In genomic region chr6:26332843-26333242, GRCh38 we compare ENCODE assay signal across 13 cellular contexts. TPM values are rescaled to one million over a fixed set of nuclear protein-coding genes. Genes with fewer than 3 reads are reported as not detected.
A peak's percentile ranks its signal among the peaks of the same experiment; 100 is the strongest.
DNase-seq lines count a peak whose midpoint lies in the region; ATAC-seq and TF ChIP-seq lines count a peak whose summit lies in the region.
"Had no signal": no experiment of that assay in that cellular context is flagged by ENCODE, and none has a peak within 500 bp of the region (broad histone marks: within the 10 kb centered on the region; RNA-seq: fewer than 3 reads in every experiment).

No MANE protein-coding gene starts in this region.

- H3K9me3 ChIP-seq in Karpas-422 (ENCODE audit: low read length): no peaks in the 10 kb centered on the region
- no peaks in the 10 kb centered on the region for H3K9me3 ChIP-seq in osteoblast (ENCODE audit: low read depth, low read length)
- H3K9me3 ChIP-seq: heart left ventricle had no signal

- no peak for ATAC-seq in activated naive CD8-positive, alpha-beta T cell treated with anti-CD3 and anti-CD28 coated beads, Interleukin-2, amount 50 U/mL, for 24 hours
- no peak for ATAC-seq in HG03469 (IDR thresholded peaks at IDR 0.05; ENCODE audit: unreplicated experiment)
- ATAC-seq: heart left ventricle had no signal

- H3K27me3 Mint-ChIP-seq in activated naive CD8-positive, alpha-beta T cell: peaks cover 2% of the 10 kb centered on the region
- peaks cover 58% of the 10 kb centered on the region for H3K27me3 Mint-ChIP-seq in activated naive CD8-positive, alpha-beta T cell treated with anti-CD3 and anti-CD28 coated beads for 36 hours
- H3K27me3 Mint-ChIP-seq in activated naive CD8-positive, alpha-beta T cell treated with anti-CD3 and anti-CD28 coated beads, Interleukin-2, amount 50 U/mL, for 24 hours: peaks cover 37% of the 10 kb centered on the region

- H3K4me2 ChIP-seq in Karpas-422 (ENCODE audit: low read depth, low read length, poor library complexity, severe bottlenecking): peak overlapping the region; percentile 97
- peak overlapping the region; percentile 92 for H3K4me2 ChIP-seq in osteoblast (ENCODE audit: insufficient read depth, low read length)

- no peak overlapping the region for H2AFZ ChIP-seq in Karpas-422 (ENCODE audit: low read length)
- no peak overlapping the region for H2AFZ ChIP-seq in osteoblast (ENCODE audit: low read length)

- no peak overlapping the region for H3K27ac Mint-ChIP-seq in activated naive CD8-positive, alpha-beta T cell
- no peak overlapping the region for H3K27ac Mint-ChIP-seq in activated naive CD8-positive, alpha-beta T cell treated with anti-CD3 and anti-CD28 coated beads for 36 hours
- H3K27ac Mint-ChIP-seq in activated naive CD8-positive, alpha-beta T cell treated with anti-CD3 and anti-CD28 coated beads, Interleukin-2, amount 50 U/mL, for 24 hours: no peak overlapping the region

- no peaks in the 10 kb centered on the region for H3K9me3 Mint-ChIP-seq in activated naive CD8-positive, alpha-beta T cell (ENCODE audit: low read depth)
- H3K9me3 Mint-ChIP-seq in activated naive CD8-positive, alpha-beta T cell treated with anti-CD3 and anti-CD28 coated beads for 36 hours: no peaks in the 10 kb centered on the region
- H3K9me3 Mint-ChIP-seq in activated naive CD8-positive, alpha-beta T cell treated with anti-CD3 and anti-CD28 coated beads, Interleukin-2, amount 50 U/mL, for 24 hours: no peaks in the 10 kb centered on the region

- no peak for DNase-seq in activated naive CD8-positive, alpha-beta T cell treated with anti-CD3 and anti-CD28 coated beads for 36 hours
- no peak for DNase-seq in Karpas-422
- DNase-seq in activated naive CD8-positive, alpha-beta T cell treated with anti-CD3 and anti-CD28 coated beads, Interleukin-2, amount 50 U/mL, for 24 hours: no peak
- DNase-seq in osteoblast (ENCODE audit: insufficient read length, low spot score, missing footprints): no peak
- no peak for DNase-seq in hepatic stellate cell (ENCODE audit: low spot score)
- no peak for DNase-seq in MV-4-11 (lab: John Stamatoyannopoulos, UW)
- DNase-seq: activated CD4-positive, alpha-beta T cell treated with anti-CD3 and anti-CD28 coated beads for 4 hours; activated naive CD4-positive, alpha-beta T cell treated with Interleukin-2 at 50 U/mL for 16 hours; GOT3; heart left ventricle had no signal

- no peak overlapping the region for H3K9ac ChIP-seq in Karpas-422 (ENCODE audit: low read length)

- no peak for TF ChIP-seq CTCF in osteoblast (IDR thresholded peaks at IDR 0.05; ENCODE audit: extremely low read depth, low read depth, low read length)

- peak overlapping the region; percentile 89 for H3K4me3 Mint-ChIP-seq in activated naive CD8-positive, alpha-beta T cell
- H3K4me3 Mint-ChIP-seq in activated naive CD8-positive, alpha-beta T cell treated with anti-CD3 and anti-CD28 coated beads for 36 hours: no peak overlapping the region
- peak overlapping the region; percentile 86 for H3K4me3 Mint-ChIP-seq in activated naive CD8-positive, alpha-beta T cell treated with anti-CD3 and anti-CD28 coated beads, Interleukin-2, amount 50 U/mL, for 24 hours

- H3K27me3 ChIP-seq in Karpas-422 (ENCODE audit: low read length) (0 out of 2 replicates have a peak, but pooled peaks cover 3% of the 10 kb centered on the region), osteoblast (ENCODE audit: insufficient read depth, low read length) (no peaks in the 10 kb centered on the region)

- H3K4me3 ChIP-seq in Karpas-422 (ENCODE audit: low read length) (no peak overlapping the region), osteoblast (ENCODE audit: insufficient read depth, low read length) (no peak overlapping the region)
- H3K4me3 ChIP-seq: heart left ventricle had no signal

- peaks cover 50% of the 10 kb centered on the region for H3K4me1 Mint-ChIP-seq in activated naive CD8-positive, alpha-beta T cell (ENCODE audit: low read depth)
- H3K4me1 Mint-ChIP-seq in activated naive CD8-positive, alpha-beta T cell treated with anti-CD3 and anti-CD28 coated beads for 36 hours: peaks cover 51% of the 10 kb centered on the region
- H3K4me1 Mint-ChIP-seq in activated naive CD8-positive, alpha-beta T cell treated with anti-CD3 and anti-CD28 coated beads, Interleukin-2, amount 50 U/mL, for 24 hours: peaks cover 57% of the 10 kb centered on the region

- no peak overlapping the region for H3K27ac ChIP-seq in Karpas-422 (ENCODE audit: low read length)
- no peak overlapping the region for H3K27ac ChIP-seq in osteoblast (ENCODE audit: low read depth, low read length)
- H3K27ac ChIP-seq: epithelial cell of prostate, heart left ventricle had no signal

- H3K4me1 ChIP-seq in Karpas-422 (ENCODE audit: low read length) (peaks cover 52% of the 10 kb centered on the region), osteoblast (ENCODE audit: insufficient read depth, low read length) (peaks cover 32% of the 10 kb centered on the region)

- no peaks in the 10 kb centered on the region for H4K20me1 ChIP-seq in Karpas-422 (ENCODE audit: insufficient read depth, low read depth, low read length)
- H4K20me1 ChIP-seq in osteoblast (ENCODE audit: insufficient read depth, low read length): no peaks in the 10 kb centered on the region

- no peaks in the 10 kb centered on the region for H3K36me3 ChIP-seq in Karpas-422 (ENCODE audit: insufficient read depth, low read length)
- H3K36me3 ChIP-seq in osteoblast (ENCODE audit: insufficient read depth, low read length): no peaks in the 10 kb centered on the region
- H3K36me3 ChIP-seq: heart left ventricle had no signal

- H3K9me2 ChIP-seq in Karpas-422 (replicated peaks; ENCODE audit: insufficient read depth, low read length): no peaks in the 10 kb centered on the region

- no peaks in the 10 kb centered on the region for H3K79me2 ChIP-seq in Karpas-422 (ENCODE audit: low read length)
- no peaks in the 10 kb centered on the region for H3K79me2 ChIP-seq in osteoblast (ENCODE audit: insufficient read depth, low read length)

- no peaks in the 10 kb centered on the region for H3K36me3 Mint-ChIP-seq in activated naive CD8-positive, alpha-beta T cell
- peaks cover 3% of the 10 kb centered on the region for H3K36me3 Mint-ChIP-seq in activated naive CD8-positive, alpha-beta T cell treated with anti-CD3 and anti-CD28 coated beads for 36 hours
- peaks cover 9% of the 10 kb centered on the region for H3K36me3 Mint-ChIP-seq in activated naive CD8-positive, alpha-beta T cell treated with anti-CD3 and anti-CD28 coated beads, Interleukin-2, amount 50 U/mL, for 24 hours (ENCODE audit: low read depth)

RNA-seq across cellular contexts. Expression of gene BTN3A2, which starts 32.2 kb away (rescaled TPM):
- total RNA-seq in activated naive CD8-positive, alpha-beta T cell treated with anti-CD3 and anti-CD28 coated beads for 36 hours: 10 to 100 TPM; 25.6 to 27.0 TPM
- total RNA-seq in Karpas-422 (2014; rRNA removed; shearing (Covaris generic); ENCODE audit: low replicate concordance): 40.4 and 41.2 TPM in 2 replicates
- total RNA-seq in osteoblast: 24.2 and 25.0 TPM in 2 replicates

RNA-seq across cellular contexts. Expression of gene BTN2A2, which starts 50.1 kb away (rescaled TPM):
- 10 to 100 TPM; 12.8 to 14.9 TPM for total RNA-seq in activated naive CD8-positive, alpha-beta T cell treated with anti-CD3 and anti-CD28 coated beads for 36 hours
- total RNA-seq in Karpas-422 (2014; rRNA removed; shearing (Covaris generic); ENCODE audit: low replicate concordance): 16.8 and 18.4 TPM in 2 replicates
- total RNA-seq in osteoblast: 16.3 and 17.4 TPM in 2 replicates
